ENCODE assay signal across 8 cellular contexts in genomic region chr9:14661421-14662059, GRCh38. TPM values are rescaled to one million over a fixed set of nuclear protein-coding genes. Genes with fewer than 3 reads are reported as not detected.
A peak's percentile ranks its signal among the peaks of the same experiment; 100 is the strongest.
DNase-seq lines count a peak whose midpoint lies in the region; ATAC-seq, FAIRE-seq and TF ChIP-seq lines count a peak whose summit lies in the region.

No MANE protein-coding gene starts in this region.

- FAIRE-seq in pancreas (lab: Jason Lieb, UNC), result peak; percentile 64

- H3K27me3 ChIP-seq in pancreas, result no peaks in the 10 kb centered on the region

- H3K36me3 ChIP-seq in pancreas, result no peaks in the 10 kb centered on the region

- TF ChIP-seq CTCF in AG04449 (IDR thresholded peaks at IDR 0.05; ENCODE audit: insufficient read depth, low read length, missing control alignments) (peak; percentile 22), coronary artery (IDR thresholded peaks at IDR 0.05) (peak; percentile 17), pancreas (IDR thresholded peaks at IDR 0.05) (peak; percentile 2 to 40 (median 25))

- no peaks in the 10 kb centered on the region for H3K9me3 ChIP-seq in pancreas

- no peaks in the 10 kb centered on the region for H3K4me1 ChIP-seq in pancreas

- POLR2A ChIA-PET in AG04449 (lab: Yijun Ruan, JAX), result no interaction called here

- ATAC-seq in GM18909 (IDR thresholded peaks at IDR 0.05; ENCODE audit: poor library complexity, unreplicated experiment), result peak; percentile 59
- ATAC-seq in pancreas, result peak; percentile 48 to 67 (median 56)
- no peak for ATAC-seq in GM21619 (IDR thresholded peaks at IDR 0.05; ENCODE audit: unreplicated experiment)
- ATAC-seq in HG03159 (IDR thresholded peaks at IDR 0.05; ENCODE audit: unreplicated experiment), result no peak

- no peak overlapping the region for H3K4me3 ChIP-seq in AG04449 (ENCODE audit: low read depth, low read length)
- H3K4me3 ChIP-seq in coronary artery, result no peak overlapping the region
- no peak overlapping the region for H3K4me3 ChIP-seq in pancreas

- 33 to 34% methylated on average over 3 of the region's 3 CpGs for WGBS in pancreas, 2 donors

- H3K27ac ChIP-seq in coronary artery (no peak overlapping the region), pancreas (no peak overlapping the region)

- intact Hi-C loops in pancreas (cut with DNase I), result no loop called here

- CTCF ChIA-PET in AG04449 (lab: Yijun Ruan, JAX), result interaction anchor here (0.9 to 2.1 kb wide), 21 partner anchors 9 to 1629 kb away, joined by 3 to 22 read pairs (median 5); partner anchors contain the start of gene ZDHHC21

- no peak for DNase-seq in AG04449 (ENCODE audit: low read depth, low spot score)
- DNase-seq in NCI-H526 (lab: John Stamatoyannopoulos, UW), result peak; percentile 60 to 87
- DNase-seq in coronary artery (ENCODE audit: low spot score), result no peak
- no peak for DNase-seq in pancreas
- DNase-seq in amniotic stem cell (lab: John Stamatoyannopoulos, UW), result no peak

RNA-seq across cellular contexts. Expression of gene ZDHHC21, which starts 31.7 kb away (rescaled TPM):
- 1 to 10 TPM; 2.8 to 7.2 (median 4.1) TPM for total RNA-seq in pancreas
- 1 to 10 TPM; 3.5 to 3.9 TPM for polyA plus RNA-seq in pancreas

Comparison
In these comparisons a context has a peak if more than half of its experiments do, and no peak if none do; other contexts are left out.
1. DNase-seq: peak in NCI-H526 (2 of 2); none in AG04449 (single experiment), coronary artery (single experiment), pancreas (0 of 6) and amniotic stem cell (single experiment).
2. ATAC-seq: peak in GM18909 (single experiment) and pancreas (4 of 4); none in GM21619 (single experiment) and HG03159 (single experiment).
3. Peak in every context shown above with its lines, with median percentiles within 50 percentile points of each other: CTCF ChIP-seq.